Comparison of ENCODE assay signal across 20 cellular contexts in the genomic region with DNA sequence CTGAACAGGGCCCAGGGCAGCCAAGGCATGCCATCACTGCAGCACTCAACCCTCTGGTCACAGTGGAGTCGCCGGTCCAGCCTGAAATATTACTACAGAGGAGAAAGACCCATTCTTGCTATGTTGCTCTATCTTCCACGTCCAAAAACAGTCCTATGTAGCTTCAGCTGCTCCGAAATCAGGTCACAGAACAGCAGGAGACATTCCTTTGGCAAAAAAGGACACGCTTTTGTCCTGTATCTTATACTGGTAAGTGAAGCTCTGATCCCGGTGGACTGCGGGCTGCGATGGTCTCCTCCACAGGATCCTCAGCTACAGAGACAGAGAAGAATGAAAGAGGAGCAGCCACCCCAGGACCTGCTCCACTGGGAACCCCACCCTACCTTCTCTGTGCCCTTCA.
"Had no signal": no experiment of that assay in that cellular context is flagged by ENCODE, and none has a peak within 500 bp of the region (broad histone marks: within the 10 kb centered on the region; RNA-seq: fewer than 3 reads in every experiment).

No MANE protein-coding gene starts in this region.

- H3K4me1 ChIP-seq: lower lobe of right lung, pancreas, right lobe of liver, stomach, thyroid gland had no signal

- H3K27me3 Mint-ChIP-seq: effector memory CD8-positive, alpha-beta T cell; progenitor cell of endocrine pancreas had no signal

- H3K4me3 Mint-ChIP-seq: effector memory CD8-positive, alpha-beta T cell; natural killer cell; neural crest cell had no signal

- H3K27ac Mint-ChIP-seq: effector memory CD8-positive, alpha-beta T cell; natural killer cell had no signal

- H3K4me3 ChIP-seq: coronary artery, lower lobe of right lung, pancreas, right lobe of liver, smooth muscle cell, stomach, thyroid gland had no signal

- H3K27ac ChIP-seq: coronary artery, lower lobe of right lung, neutrophil, pancreas, right lobe of liver, stomach, thyroid gland had no signal

- H3K4me1 Mint-ChIP-seq: neural crest cell had no signal

- H3K27me3 ChIP-seq: neutrophil, pancreas, right lobe of liver, stomach, thyroid gland had no signal

- H3K9me3 Mint-ChIP-seq: effector memory CD8-positive, alpha-beta T cell; natural killer cell; neural crest cell had no signal

- H3K4me2 ChIP-seq: smooth muscle cell had no signal

- DNase-seq: dermis blood vessel endothelial cell; effector memory CD8-positive, alpha-beta T cell; left ventricle myocardium superior; lower lobe of right lung; natural killer cell; pancreas; right lobe of liver; stimulated activated CD4-positive, alpha-beta T cell treated with anti-CD3 and anti-CD28 coated beads, Interleukin-12 subunit alpha, Interleukin-12 subunit beta, amount 100 ng/mL, for 4 hours; stimulated activated CD4-positive, alpha-beta T cell treated with anti-CD3 and anti-CD28 coated beads, Interleukin-1b, Interleukin-23, amount 100 ng/mL, for 48 hours; stimulated activated CD4-positive, alpha-beta T cell treated with anti-CD3 and anti-CD28 coated beads, Interleukin-4, amount 100 ng/mL, for 1 hour; stimulated activated CD8-positive, alpha-beta memory T cell treated with anti-CD3 and anti-CD28 coated beads, Interleukin-4, amount 100 ng/mL, for 48 hours; stimulated activated naive CD4-positive, alpha-beta T cell treated with Interleukin-2 at 50 U/mL for 16 hours; stomach; thyroid gland; trophoblast cell had no signal

- ATAC-seq: effector memory CD8-positive, alpha-beta T cell; left ventricle myocardium superior; lower lobe of right lung; natural killer cell; pancreas; right lobe of liver had no signal
